Comparison of ENCODE assay signal across 1 cellular context in the genomic region with DNA sequence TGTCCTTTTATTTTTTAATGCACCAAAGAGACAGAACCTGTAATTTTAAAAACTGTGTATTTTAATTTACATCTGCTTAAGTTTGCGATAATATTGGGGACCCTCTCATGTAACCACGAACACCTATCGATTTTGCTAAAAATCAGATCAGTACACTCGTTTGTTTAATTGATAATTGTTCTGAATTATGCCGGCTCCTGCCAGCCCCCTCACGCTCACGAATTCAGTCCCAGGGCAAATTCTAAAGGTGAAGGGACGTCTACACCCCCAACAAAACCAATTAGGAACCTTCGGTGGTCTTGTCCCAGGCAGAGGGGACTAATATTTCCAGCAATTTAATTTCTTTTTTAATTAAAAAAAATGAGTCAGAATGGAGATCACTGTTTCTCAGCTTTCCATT.
A peak's percentile ranks its signal among the peaks of the same experiment; 100 is the strongest.
TF ChIP-seq lines count a peak whose summit lies in the region.

No MANE protein-coding gene starts in this region.

TF ChIP-seq in GM12878, 131 proteins besides CTCF, POLR2A, EP300 and RAD21:
- TF ChIP-seq BMI1 (IDR thresholded peaks at IDR 0.05; ENCODE audit: borderline replicate concordance) = peak; percentile 68
- TF ChIP-seq CREB1 (IDR thresholded peaks at IDR 0.05; ENCODE audit: low read depth) = no peak
- no peak for TF ChIP-seq TBL1XR1 (IDR thresholded peaks at IDR 0.05; ENCODE audit: low read depth, low read length)
